Comparison of ENCODE assay signal across 18 cellular contexts in the genomic region with DNA sequence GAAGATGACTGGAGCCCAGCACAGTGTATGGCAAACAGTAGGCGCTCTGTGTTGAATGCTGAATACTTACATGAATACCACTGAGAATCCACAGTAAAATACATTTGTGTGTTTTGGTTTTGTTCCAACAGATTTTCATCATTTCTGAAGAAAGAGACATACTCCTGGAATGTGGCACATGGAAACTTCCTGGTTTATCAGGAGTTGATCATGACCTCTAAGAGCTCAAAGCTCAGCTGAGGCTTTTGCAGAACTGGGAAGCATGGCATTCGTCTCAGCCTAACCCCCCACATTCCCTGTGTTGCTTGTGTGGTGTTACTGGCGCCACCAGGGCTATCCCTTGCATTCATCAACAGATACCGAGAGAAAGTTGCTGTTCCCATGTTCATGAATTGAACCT.
DNase-seq lines count a peak whose midpoint lies in the region; ATAC-seq, FAIRE-seq and TF ChIP-seq lines count a peak whose summit lies in the region.
"Had no signal": no experiment of that assay in that cellular context is flagged by ENCODE, and none has a peak within 500 bp of the region (broad histone marks: within the 10 kb centered on the region; RNA-seq: fewer than 3 reads in every experiment).

No MANE protein-coding gene starts in this region.

- no peak overlapping the region for H3K9ac ChIP-seq in adipocyte (ENCODE audit: low read length)

- no peaks in the 10 kb centered on the region for H3K9me2 ChIP-seq in OCI-LY7 (ENCODE audit: insufficient read depth, low read length)

- H3K9me3 ChIP-seq in adipocyte (ENCODE audit: control insufficient read depth, low read length): peaks cover 5% of the 10 kb centered on the region
- H3K9me3 ChIP-seq in OCI-LY7 (ENCODE audit: low read length): peaks cover 19% of the 10 kb centered on the region; the same call in 1 of the 2 replicates
- H3K9me3 ChIP-seq: left ventricle myocardium inferior, tibial nerve had no signal

- H3K4me3 ChIP-seq in adipocyte (ENCODE audit: low read length) (no peak overlapping the region), foreskin fibroblast (ENCODE audit: low read depth in 1 of 2, low read length in 2 of 2) (no peak overlapping the region), OCI-LY7 (ENCODE audit: low read depth, low read length, poor library complexity, severe bottlenecking) (no peak overlapping the region)
- H3K4me3 ChIP-seq: left ventricle myocardium inferior, tibial nerve had no signal

- ATAC-seq in stimulated activated naive B cell treated with anti-CD40 and anti-IgM and Interleukin-4, amounts not matched to agents 10 μg/mL and 1 μg/mL and 100 μg/mL, for 72 hours (replicated peaks): no peak
- no peak for ATAC-seq in HG03460 (IDR thresholded peaks at IDR 0.05; ENCODE audit: unreplicated experiment)
- ATAC-seq: naive thymus-derived CD4-positive, alpha-beta T cell; WTC11 had no signal

- H3K27me3 ChIP-seq in adipocyte (replicated peaks; ENCODE audit: control insufficient read depth, insufficient read depth, low read length): peaks cover 19% of the 10 kb centered on the region
- H3K27me3 ChIP-seq: tibial nerve had no signal

- no TSS peak for BruUV-seq in OCI-LY7 (replicated peaks; lab: Mats Ljungman, UMichigan)

- H3K27ac ChIP-seq in OCI-LY7 (ENCODE audit: low read depth, low read length, poor library complexity, severe bottlenecking): no peak overlapping the region
- H3K27ac ChIP-seq: left ventricle myocardium inferior, tibial nerve had no signal

- intact Hi-C loops in OCI-LY7 (cut with micrococcal nuclease; ENCODE audit: unreplicated experiment): no loop called here

- H3K36me3 Mint-ChIP-seq in stimulated activated naive B cell treated with anti-CD40 and anti-IgM and Interleukin-4, amounts not matched to agents 10 μg/mL and 1 μg/mL and 100 μg/mL, for 72 hours: peaks cover 33 to 69% of the 10 kb centered on the region in 2 donors
- H3K36me3 Mint-ChIP-seq: WTC11 had no signal

- H3K4me2 ChIP-seq in OCI-LY7 (ENCODE audit: low read length): no peak overlapping the region

- H4K20me1 ChIP-seq in OCI-LY7 (ENCODE audit: insufficient read depth, low read length): no peaks in the 10 kb centered on the region

- no peak overlapping the region for H3K4me3 Mint-ChIP-seq in stimulated activated naive B cell treated with anti-CD40 and anti-IgM and Interleukin-4, amounts not matched to agents 10 μg/mL and 1 μg/mL and 100 μg/mL, for 72 hours
- H3K4me3 Mint-ChIP-seq: naive thymus-derived CD4-positive, alpha-beta T cell; WTC11 had no signal

- no peaks in the 10 kb centered on the region; the same call in 1 of the 2 replicates for H3K79me2 ChIP-seq in OCI-LY7 (ENCODE audit: insufficient read depth, low read depth, low read length)

- CTCF ChIA-PET in OCI-LY7 (lab: Charles Lee; ENCODE audit: unreplicated experiment): no interaction called here

- H3K27me3 Mint-ChIP-seq in stimulated activated naive B cell treated with anti-CD40 and anti-IgM and Interleukin-4, amounts not matched to agents 10 μg/mL and 1 μg/mL and 100 μg/mL, for 72 hours: no peaks in the 10 kb centered on the region
- H3K27me3 Mint-ChIP-seq: naive thymus-derived CD4-positive, alpha-beta T cell had no signal

- TF ChIP-seq CTCF in foreskin fibroblast (IDR thresholded peaks at IDR 0.05; ENCODE audit: low read depth, low read length): no peak
- no peak for TF ChIP-seq CTCF in OCI-LY7 (conservative IDR thresholded peaks at IDR 0.05; ENCODE audit: low read length)

- DNase-seq in GM03348 (ENCODE audit: low spot score) (peak; percentile 37), adipocyte (ENCODE audit: low read depth) (peak; percentile 78), foreskin fibroblast (peak; percentile 51 to 78), OCI-LY7 (ENCODE audit: low spot score) (no peak), frontal cortex (ENCODE audit: low spot score in 2 of 2) (no peak)
- DNase-seq in stimulated activated naive B cell treated with anti-CD40 and anti-IgM and Interleukin-4, amounts not matched to agents 10 μg/mL and 1 μg/mL and 100 μg/mL, for 72 hours: no peak
- no peak for DNase-seq in activated effector memory CD4-positive, alpha-beta T cell treated with anti-CD3 and anti-CD28 coated beads, Interleukin-2, amount 50 U/mL, for 16 hours
- DNase-seq: caudate nucleus; left ventricle myocardium inferior; naive thymus-derived CD4-positive, alpha-beta T cell; NCI-H1105 treated with DMSO at 0.1 percent for 48 hours; NCI-H2227 treated with DMSO at 0.1 percent for 48 hours; stimulated activated CD4-positive, alpha-beta T cell treated with anti-CD3 and anti-CD28 coated beads, Interleukin-1b, Interleukin-23, amount 100 ng/mL, for 48 hours; stimulated activated CD8-positive, alpha-beta memory T cell treated with anti-CD3 and anti-CD28 coated beads, Interleukin-4, amount 100 ng/mL, for 48 hours had no signal

- H3K4me1 Mint-ChIP-seq in stimulated activated naive B cell treated with anti-CD40 and anti-IgM and Interleukin-4, amounts not matched to agents 10 μg/mL and 1 μg/mL and 100 μg/mL, for 72 hours: peaks cover 52 to 75% of the 10 kb centered on the region in 2 donors

- no peak overlapping the region for H2AFZ ChIP-seq in OCI-LY7 (ENCODE audit: low read length)

- H3K36me3 ChIP-seq in adipocyte (ENCODE audit: control insufficient read depth, insufficient read depth, low read length, severe bottlenecking): no peaks in the 10 kb centered on the region
- peaks cover 49% of the 10 kb centered on the region for H3K36me3 ChIP-seq in OCI-LY7 (ENCODE audit: insufficient read depth, low read length)
- H3K36me3 ChIP-seq: left ventricle myocardium inferior, tibial nerve had no signal

- POLR2A ChIA-PET in OCI-LY7 (lab: Charles Lee): no interaction called here

- no peaks in the 10 kb centered on the region for H3K4me1 ChIP-seq in adipocyte (ENCODE audit: control insufficient read depth, insufficient read depth, low read length)
- H3K4me1 ChIP-seq in OCI-LY7 (ENCODE audit: insufficient read depth, low read length, poor library complexity, severe bottlenecking): peaks cover 17% of the 10 kb centered on the region
- H3K4me1 ChIP-seq: tibial nerve had no signal

- peak overlapping the region; percentile 21 for H3K27ac Mint-ChIP-seq in stimulated activated naive B cell treated with anti-CD40 and anti-IgM and Interleukin-4, amounts not matched to agents 10 μg/mL and 1 μg/mL and 100 μg/mL, for 72 hours
- H3K27ac Mint-ChIP-seq: naive thymus-derived CD4-positive, alpha-beta T cell; WTC11 had no signal

- peaks cover 6 to 11% of the 10 kb centered on the region in 2 donors for H3K9me3 Mint-ChIP-seq in stimulated activated naive B cell treated with anti-CD40 and anti-IgM and Interleukin-4, amounts not matched to agents 10 μg/mL and 1 μg/mL and 100 μg/mL, for 72 hours

- no peak for FAIRE-seq in frontal cortex (lab: Jason Lieb, UNC)
- FAIRE-seq: endometrium had no signal

Comparison
In these comparisons a context has a peak if more than half of its experiments do, and no peak if none do; other contexts are left out.
1. DNase-seq: peak in GM03348 (single experiment), adipocyte (single experiment) and foreskin fibroblast (2 of 2); none in stimulated activated naive B cell treated with anti-CD40 and anti-IgM and Interleukin-4, amounts not matched to agents 10 μg/mL and 1 μg/mL and 100 μg/mL, for 72 hours (single experiment), OCI-LY7 (single experiment), activated effector memory CD4-positive, alpha-beta T cell treated with anti-CD3 and anti-CD28 coated beads, Interleukin-2, amount 50 U/mL, for 16 hours (single experiment) and frontal cortex (0 of 2).